ENCODE assay signal across 8 cellular contexts in genomic region chr5:158979749-158980521, GRCh38.
DNase-seq lines count a peak whose midpoint lies in the region; ATAC-seq, FAIRE-seq and TF ChIP-seq lines count a peak whose summit lies in the region.

No MANE protein-coding gene starts in this region.

- no peaks in the 10 kb centered on the region for H3K9me3 ChIP-seq in pancreas

- no peaks in the 10 kb centered on the region for H3K36me3 Mint-ChIP-seq in activated CD4-positive, alpha-beta T cell treated with anti-CD3 and anti-CD28 coated beads, Interleukin-2, amount 10 ng/mL, durations not matched to agents 24 days and 14 days (ENCODE audit: low read depth)

- TF ChIP-seq CTCF in fibroblast of villous mesenchyme (IDR thresholded peaks at IDR 0.05; ENCODE audit: insufficient read depth, low read depth, low read length) = no peak
- no peak for TF ChIP-seq CTCF in pancreas (IDR thresholded peaks at IDR 0.05)

- no peaks in the 10 kb centered on the region for H3K36me3 ChIP-seq in pancreas

- H3K27me3 Mint-ChIP-seq in activated CD4-positive, alpha-beta T cell treated with anti-CD3 and anti-CD28 coated beads, Interleukin-2, amount 10 ng/mL, durations not matched to agents 24 days and 14 days = peaks cover 7% of the 10 kb centered on the region

- no peak overlapping the region for H3K4me3 Mint-ChIP-seq in activated CD4-positive, alpha-beta T cell treated with anti-CD3 and anti-CD28 coated beads, Interleukin-2, amount 10 ng/mL, durations not matched to agents 24 days and 14 days

- H3K27ac Mint-ChIP-seq in activated CD4-positive, alpha-beta T cell treated with anti-CD3 and anti-CD28 coated beads, Interleukin-2, amount 10 ng/mL, durations not matched to agents 24 days and 14 days = no peak overlapping the region

- peak; percentile 73 to 90 (median 86) for ATAC-seq in pancreas
- ATAC-seq in GM19035 (IDR thresholded peaks at IDR 0.05; ENCODE audit: unreplicated experiment) = no peak
- no peak for ATAC-seq in GM19395 (IDR thresholded peaks at IDR 0.05; ENCODE audit: unreplicated experiment)

- DNase-seq in Caki2 (ENCODE audit: low read depth) (peak; percentile 44), NCI-H748 treated with DMSO at 0.1 percent for 48 hours (lab: John Stamatoyannopoulos, UW) (peak; percentile 27), fibroblast of villous mesenchyme (ENCODE audit: low read depth) (peak; percentile 33), pancreas (peak; percentile 27 to 62 (median 42))
- DNase-seq in activated CD4-positive, alpha-beta T cell treated with anti-CD3 and anti-CD28 coated beads, Interleukin-2, amount 10 ng/mL, durations not matched to agents 24 days and 14 days = no peak
- no peak for DNase-seq in activated CD4-positive, CD25-positive, alpha-beta regulatory T cell (lab: John Stamatoyannopoulos, UW)

- WGBS in pancreas, 2 donors = 10% methylated on average over 14 of the region's 14 CpGs

- peak overlapping the region in 2 of 4 donors; percentile 51 for H3K27ac ChIP-seq in pancreas

- peaks cover 2% of the 10 kb centered on the region for H3K4me1 Mint-ChIP-seq in activated CD4-positive, alpha-beta T cell treated with anti-CD3 and anti-CD28 coated beads, Interleukin-2, amount 10 ng/mL, durations not matched to agents 24 days and 14 days

- in situ Hi-C loops in Caki2 (cut with HindIII; ENCODE audit: low pct_unique_long_range_greater_than_20kb, low sequenced_read_pairs) = no loop called here

- no peaks in the 10 kb centered on the region for H3K9me3 Mint-ChIP-seq in activated CD4-positive, alpha-beta T cell treated with anti-CD3 and anti-CD28 coated beads, Interleukin-2, amount 10 ng/mL, durations not matched to agents 24 days and 14 days

- H3K27me3 ChIP-seq in pancreas = no peaks in the 10 kb centered on the region

- intact Hi-C loops in pancreas (cut with DNase I) = no loop called here
- intact Hi-C loops in activated CD4-positive, alpha-beta T cell treated with anti-CD3 and anti-CD28 coated beads, Interleukin-2, amount 10 ng/mL, durations not matched to agents 24 days and 14 days (cut with micrococcal nuclease) = no loop called here

- peaks cover 6 to 25% (median 13%) of the 10 kb centered on the region in 3 donors for H3K4me1 ChIP-seq in pancreas

- no peak for FAIRE-seq in pancreas (lab: Jason Lieb, UNC)

- H3K4me3 ChIP-seq in fibroblast of villous mesenchyme (ENCODE audit: low read depth, low read length) = peak overlapping the region; percentile 13
- peak overlapping the region in 2 of 4 donors; percentile 5 to 30 for H3K4me3 ChIP-seq in pancreas

Comparison
In these comparisons a context has a peak if more than half of its experiments do, and no peak if none do; other contexts are left out.
1. DNase-seq: peak in Caki2 (single experiment), NCI-H748 treated with DMSO at 0.1 percent for 48 hours (single experiment), fibroblast of villous mesenchyme (single experiment) and pancreas (6 of 6); none in activated CD4-positive, alpha-beta T cell treated with anti-CD3 and anti-CD28 coated beads, Interleukin-2, amount 10 ng/mL, durations not matched to agents 24 days and 14 days (single experiment) and activated CD4-positive, CD25-positive, alpha-beta regulatory T cell (0 of 4).
2. ATAC-seq: peak in pancreas (4 of 4); none in GM19035 (single experiment) and GM19395 (single experiment).